ENCODE assay signal across 25 cellular contexts in genomic region chr3:99484871-99485270, GRCh38.
DNase-seq lines count a peak whose midpoint lies in the region; ATAC-seq, FAIRE-seq and TF ChIP-seq lines count a peak whose summit lies in the region.
"Had no signal": no experiment of that assay in that cellular context is flagged by ENCODE, and none has a peak within 500 bp of the region (broad histone marks: within the 10 kb centered on the region; RNA-seq: fewer than 3 reads in every experiment).

No MANE protein-coding gene starts in this region.

- no peaks in the 10 kb centered on the region for H3K23me2 ChIP-seq in H9 (ENCODE audit: insufficient read length, low read depth, low read length, poor library complexity, severe bottlenecking)

- H3K4me1 ChIP-seq in tibial artery (peaks cover 0 to 19% (median 3%) of the 10 kb centered on the region in 4 donors), H9 (ENCODE audit: insufficient read depth, low read length) (no peaks in the 10 kb centered on the region)
- H3K4me1 ChIP-seq: body of pancreas, spleen had no signal

- H4K8ac ChIP-seq in H9 (replicated peaks; ENCODE audit: insufficient read length, low read depth, low read length): no peak overlapping the region

- H2BK20ac ChIP-seq in H9 (ENCODE audit: low read depth, low read length, poor library complexity, severe bottlenecking): no peak overlapping the region

- H3K4me1 Mint-ChIP-seq in H9: peaks cover 5 to 8% of the 10 kb centered on the region in 2 experiments; a peak in 3 of 4 replicates
- H3K4me1 Mint-ChIP-seq: activated B cell treated with CpG ODN at 0.5 μM for 24 hours, nephron progenitor cell had no signal

- no peak overlapping the region for H2BK120ac ChIP-seq in H9 (ENCODE audit: low read depth, low read length, poor library complexity, severe bottlenecking)

- intact Hi-C loops in tibial artery (cut with DNase I; ENCODE audit: low total_unique reads): no loop called here

- H3K4me3 ChIP-seq in skeletal muscle cell (ENCODE audit: low read depth, low read length) (no peak overlapping the region), tibial artery (no peak overlapping the region)
- H3K4me3 ChIP-seq: body of pancreas, spleen had no signal

- no peaks in the 10 kb centered on the region for H3K36me3 ChIP-seq in tibial artery
- H3K36me3 ChIP-seq: spleen had no signal

- FAIRE-seq in H54 (lab: Jason Lieb, UNC): peak; percentile 45
- FAIRE-seq: D721Med, G401.6 had no signal

- 0 out of 7 replicates have a peak overlapping the region, but pooled peaks of 1 of the 3 experiments have one; percentile 23 for H3K27ac Mint-ChIP-seq in H9
- H3K27ac Mint-ChIP-seq: activated B cell treated with CpG ODN at 0.5 μM for 24 hours; activated CD8-positive, alpha-beta T cell treated with anti-CD3 and anti-CD28 coated beads for 36 hours; activated naive CD4-positive, alpha-beta T cell treated with anti-CD3 and anti-CD28 coated beads for 36 hours; nephron progenitor cell had no signal

- H3K23ac ChIP-seq in H9 (ENCODE audit: insufficient read length, low read depth, low read length): no peak overlapping the region

- H3K36me3 Mint-ChIP-seq in H9 (ENCODE audit: insufficient read depth in 1 of 3, low read depth in 3 of 3): peaks cover 8 to 24% (median 9%) of the 10 kb centered on the region in 3 experiments; a peak in 6 of 7 replicates

- TF ChIP-seq CTCF in tibial artery (IDR thresholded peaks at IDR 0.05) (no peak), H9 (conservative IDR thresholded peaks at IDR 0.05) (no peak)

- H3K18ac ChIP-seq in H9 (ENCODE audit: insufficient read length, low read depth, low read length): no peak overlapping the region

- H3K14ac ChIP-seq in H9 (ENCODE audit: insufficient read depth, low read length): no peak overlapping the region

- H3K9me3 ChIP-seq in tibial artery (peaks cover 0 to 17% (median 0%) of the 10 kb centered on the region in 3 donors), H9 (ENCODE audit: control insufficient read depth, low read depth, low read length) (no peaks in the 10 kb centered on the region)
- H3K9me3 ChIP-seq: body of pancreas had no signal

- H3K27ac ChIP-seq in tibial artery (no peak overlapping the region), H9 (ENCODE audit: insufficient read length, low read depth, low read length) (no peak overlapping the region)
- H3K27ac ChIP-seq: body of pancreas, KMS-11, spleen had no signal

- no peak for DNase-seq in H54 (ENCODE audit: insufficient read length, low spot score)
- peak; percentile 5 for DNase-seq in SKM-1 (lab: John Stamatoyannopoulos, UW; ENCODE audit: unreplicated experiment)
- peak; percentile 34 for DNase-seq in dedifferentiated amniotic fluid mesenchymal stem cell (ENCODE audit: extremely low spot score)
- DNase-seq in skeletal muscle cell (ENCODE audit: low read depth): peak; percentile 62
- DNase-seq in stimulated activated naive CD4-positive, alpha-beta T cell treated with Interleukin-2 at 50 U/mL for 16 hours (lab: John Stamatoyannopoulos, UW): no peak
- DNase-seq in tibial artery: no peak
- DNase-seq in H9: no peak
- DNase-seq: activated B cell treated with CpG ODN at 0.5 μM for 24 hours; activated CD8-positive, alpha-beta T cell treated with anti-CD3 and anti-CD28 coated beads for 36 hours; activated naive CD4-positive, alpha-beta T cell treated with anti-CD3 and anti-CD28 coated beads for 36 hours; activated T-cell treated with anti-CD3 and anti-CD28 coated beads, Interleukin-2, amount 50 U/mL, for 1 hour; body of pancreas; C1 segment of cervical spinal cord; dermis blood vessel endothelial cell; midbrain; NCI-H1417; NCI-H526; nephron progenitor cell; SHP77; spleen; T-helper 2 cell had no signal

- H2BK15ac ChIP-seq in H9 (ENCODE audit: low read depth, low read length): no peak overlapping the region

- H3K79me1 ChIP-seq in H9 (ENCODE audit: insufficient read depth, low read depth, low read length, poor library complexity, severe bottlenecking): no peaks in the 10 kb centered on the region

- no peaks in the 10 kb centered on the region for H3K79me2 ChIP-seq in H9 (ENCODE audit: insufficient read depth, low read length)

- no peak overlapping the region for H3K56ac ChIP-seq in H9 (ENCODE audit: insufficient read length, low read depth, low read length)

- H3K4ac ChIP-seq in H9 (ENCODE audit: low read depth, low read length): no peak overlapping the region

- no peak overlapping the region for H4K5ac ChIP-seq in H9 (ENCODE audit: insufficient read length, low read depth, low read length)

- H3T11ph ChIP-seq in H9 (ENCODE audit: low read length): no peak overlapping the region

- no peak overlapping the region for H2AK5ac ChIP-seq in H9 (ENCODE audit: insufficient read length, low read length)

- peaks cover 29 to 32% of the 10 kb centered on the region in 2 experiments for H3K9me3 Mint-ChIP-seq in H9

- no peak overlapping the region for H3K9ac ChIP-seq in H9 (ENCODE audit: extremely low read depth, insufficient read length, low read length)
- H3K9ac ChIP-seq: KMS-11 had no signal

- no peak overlapping the region for H2AFZ ChIP-seq in H9 (ENCODE audit: low read length)

- no peaks in the 10 kb centered on the region for H4K20me1 ChIP-seq in H9 (ENCODE audit: control insufficient read depth, insufficient read depth, insufficient read length)

- no peak overlapping the region for H2BK5ac ChIP-seq in H9 (ENCODE audit: insufficient read length, low read length)

- H4K91ac ChIP-seq in H9 (ENCODE audit: insufficient read length, low read depth, low read length): no peak overlapping the region

- H3K4me3 Mint-ChIP-seq in H9: no peak overlapping the region
- H3K4me3 Mint-ChIP-seq: activated B cell treated with CpG ODN at 0.5 μM for 24 hours; activated CD8-positive, alpha-beta T cell treated with anti-CD3 and anti-CD28 coated beads for 36 hours; activated naive CD4-positive, alpha-beta T cell treated with anti-CD3 and anti-CD28 coated beads for 36 hours; nephron progenitor cell had no signal

- H3K27me3 ChIP-seq in tibial artery: no peaks in the 10 kb centered on the region
- no peaks in the 10 kb centered on the region for H3K27me3 ChIP-seq in H9 (ENCODE audit: insufficient read depth, low read length)
- H3K27me3 ChIP-seq: body of pancreas, spleen had no signal

- H3K4me2 ChIP-seq in H9 (ENCODE audit: insufficient read depth, insufficient read length, low read length): no peak overlapping the region
- H3K4me2 ChIP-seq: KMS-11 had no signal

- no peak for TF ChIP-seq POLR2A in H54 (IDR thresholded peaks at IDR 0.05; ENCODE audit: low read depth, low read length)

- no peaks in the 10 kb centered on the region for H3K27me3 Mint-ChIP-seq in H9 (ENCODE audit: low read depth)
- H3K27me3 Mint-ChIP-seq: activated B cell treated with CpG ODN at 0.5 μM for 24 hours; activated CD8-positive, alpha-beta T cell treated with anti-CD3 and anti-CD28 coated beads for 36 hours had no signal

- H2BK12ac ChIP-seq in H9 (ENCODE audit: insufficient read length, low read depth, low read length): no peak overlapping the region

- no peak for ATAC-seq in GM18873 (IDR thresholded peaks at IDR 0.05; ENCODE audit: low FRiP score, unreplicated experiment)
- ATAC-seq: activated CD8-positive, alpha-beta T cell treated with anti-CD3 and anti-CD28 coated beads for 36 hours; body of pancreas had no signal

Comparison
In these comparisons a context has a peak if more than half of its experiments do, and no peak if none do; other contexts are left out.
1. DNase-seq: peak in SKM-1 (single experiment), dedifferentiated amniotic fluid mesenchymal stem cell (single experiment) and skeletal muscle cell (single experiment); none in H54 (single experiment), stimulated activated naive CD4-positive, alpha-beta T cell treated with Interleukin-2 at 50 U/mL for 16 hours (single experiment), tibial artery (0 of 2) and H9 (single experiment).